ENCODE assay signal across 13 cellular contexts in genomic region chr6:109820706-109821350, GRCh38.
DNase-seq lines count a peak whose midpoint lies in the region; ATAC-seq and TF ChIP-seq lines count a peak whose summit lies in the region.
"Had no signal": no experiment of that assay in that cellular context is flagged by ENCODE, and none has a peak within 500 bp of the region (broad histone marks: within the 10 kb centered on the region; RNA-seq: fewer than 3 reads in every experiment).

No MANE protein-coding gene starts in this region.

- no peaks in the 10 kb centered on the region for H3K4me1 Mint-ChIP-seq in stimulated activated effector memory CD8-positive, alpha-beta T cell treated with anti-CD3 and anti-CD28 coated beads, Interleukin-12 subunit alpha, Interleukin-12 subunit beta, amount 100 ng/mL, for 72 hours

- ATAC-seq in GM18868 (IDR thresholded peaks at IDR 0.05; ENCODE audit: unreplicated experiment), result peak; percentile 94
- ATAC-seq in GM21737 (IDR thresholded peaks at IDR 0.05; ENCODE audit: unreplicated experiment), result peak; percentile 72
- peak; percentile 69 for ATAC-seq in HG03460 (IDR thresholded peaks at IDR 0.05; ENCODE audit: unreplicated experiment)
- no peak for ATAC-seq in stimulated activated effector memory CD8-positive, alpha-beta T cell treated with anti-CD3 and anti-CD28 coated beads, Interleukin-12 subunit alpha, Interleukin-12 subunit beta, amount 100 ng/mL, for 72 hours
- ATAC-seq: psoas muscle had no signal

- H3K4me3 Mint-ChIP-seq in stimulated activated effector memory CD8-positive, alpha-beta T cell treated with anti-CD3 and anti-CD28 coated beads, Interleukin-12 subunit alpha, Interleukin-12 subunit beta, amount 100 ng/mL, for 72 hours, result no peak overlapping the region

- no peak for TF ChIP-seq CTCF in GM06990 (IDR thresholded peaks at IDR 0.05; ENCODE audit: insufficient read depth, low read length, poor library complexity, severe bottlenecking)

- H3K27me3 ChIP-seq in GM06990 (replicated peaks; ENCODE audit: control insufficient read depth, insufficient read depth, low read length), result no peaks in the 10 kb centered on the region

- H3K4me3 ChIP-seq in GM06990 (replicated peaks; ENCODE audit: low read depth, low read length), result no peak overlapping the region
- H3K4me3 ChIP-seq: GM23248, psoas muscle had no signal

- H3K36me3 ChIP-seq in GM06990 (ENCODE audit: control insufficient read depth, insufficient read depth, low read length), result no peaks in the 10 kb centered on the region

- peaks cover 16% of the 10 kb centered on the region for H3K36me3 Mint-ChIP-seq in stimulated activated effector memory CD8-positive, alpha-beta T cell treated with anti-CD3 and anti-CD28 coated beads, Interleukin-12 subunit alpha, Interleukin-12 subunit beta, amount 100 ng/mL, for 72 hours

- no peaks in the 10 kb centered on the region for H3K9me3 Mint-ChIP-seq in stimulated activated effector memory CD8-positive, alpha-beta T cell treated with anti-CD3 and anti-CD28 coated beads, Interleukin-12 subunit alpha, Interleukin-12 subunit beta, amount 100 ng/mL, for 72 hours

- no peak overlapping the region for H3K27ac Mint-ChIP-seq in stimulated activated effector memory CD8-positive, alpha-beta T cell treated with anti-CD3 and anti-CD28 coated beads, Interleukin-12 subunit alpha, Interleukin-12 subunit beta, amount 100 ng/mL, for 72 hours

- peak; percentile 33 for DNase-seq in GM06990 (ENCODE audit: extremely low read depth, insufficient read length)
- no peak for DNase-seq in stimulated activated effector memory CD8-positive, alpha-beta T cell treated with anti-CD3 and anti-CD28 coated beads, Interleukin-12 subunit alpha, Interleukin-12 subunit beta, amount 100 ng/mL, for 72 hours (ENCODE audit: low spot score in 2 of 2)
- no peak for DNase-seq in anterior cingulate cortex (lab: John Stamatoyannopoulos, UW)
- DNase-seq in stimulated activated naive CD4-positive, alpha-beta T cell treated with Interleukin-2 at 50 U/mL for 16 hours (lab: John Stamatoyannopoulos, UW), result no peak
- DNase-seq in activated CD4-positive, CD25-positive, alpha-beta regulatory T cell (lab: John Stamatoyannopoulos, UW), result no peak
- DNase-seq: ACHN; activated CD4-positive, alpha-beta T cell treated with anti-CD3 and anti-CD28 coated beads, Interleukin-2, amount 50 U/mL, for 1 hour; Caco-2; GM23248; psoas muscle had no signal
